Comparison of ENCODE assay signal across 19 cellular contexts in the genomic region with DNA sequence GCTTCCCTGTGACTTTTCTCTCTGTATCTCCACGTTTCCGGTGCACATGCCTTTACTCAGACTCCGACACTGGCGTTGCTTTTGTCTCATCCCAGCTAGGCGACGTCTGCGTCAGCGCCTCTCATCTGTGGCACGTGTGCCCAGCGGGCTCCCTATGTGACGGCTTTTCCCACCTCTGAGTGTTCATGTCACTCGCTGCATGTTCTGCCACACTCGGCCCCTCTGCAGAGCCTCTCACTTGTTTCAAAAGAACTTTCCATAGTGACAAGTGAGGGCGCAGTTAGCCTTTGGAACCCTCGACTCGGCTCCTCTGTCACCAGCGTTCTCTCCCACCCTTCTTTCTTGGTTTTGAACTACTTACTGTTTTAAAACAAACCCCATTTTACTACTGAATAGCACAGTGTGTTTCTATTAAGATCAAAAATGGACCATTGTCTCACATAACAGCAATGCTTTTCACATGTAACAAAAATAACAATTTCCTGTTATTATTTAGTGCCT.
DNase-seq lines count a peak whose midpoint lies in the region; ATAC-seq, FAIRE-seq and TF ChIP-seq lines count a peak whose summit lies in the region.
"Had no signal": no experiment of that assay in that cellular context is flagged by ENCODE, and none has a peak within 500 bp of the region (broad histone marks: within the 10 kb centered on the region; RNA-seq: fewer than 3 reads in every experiment).

No MANE protein-coding gene starts in this region.

- H3K4me1 Mint-ChIP-seq in HFFc6 (ENCODE audit: low read depth) (peaks cover 10% of the 10 kb centered on the region), CD14-positive monocyte (no peaks in the 10 kb centered on the region)
- peaks cover 6% of the 10 kb centered on the region for H3K4me1 Mint-ChIP-seq in activated T-helper 2 cell treated with anti-CD3 and anti-CD28 coated beads, Interferon-gamma antibody, Interleukin-2, Interleukin-4, amounts not matched to agents 10 μg/mL and 5 μg/mL and 100 μg/mL, durations not matched to agents 14 hours and 24 hours and 36 hours (ENCODE audit: low read depth)

- ATAC-seq in HG03196 (IDR thresholded peaks at IDR 0.05; ENCODE audit: unreplicated experiment): no peak
- ATAC-seq: lower lobe of right lung had no signal

- H3K9ac ChIP-seq in kidney (ENCODE audit: low read length in 2 of 2): no peak overlapping the region

- H3K27ac ChIP-seq in kidney (ENCODE audit: low read depth in 2 of 2, low read length in 2 of 2): no peak overlapping the region
- H3K27ac ChIP-seq in sigmoid colon: no peak overlapping the region
- H3K27ac ChIP-seq: lower lobe of right lung had no signal

- TF ChIP-seq EP300 in sigmoid colon (IDR thresholded peaks at IDR 0.05): no peak

- no peak for DNase-seq in HFFc6
- no peak for DNase-seq in activated T-helper 2 cell treated with anti-CD3 and anti-CD28 coated beads, Interferon-gamma antibody, Interleukin-2, Interleukin-4, amounts not matched to agents 10 μg/mL and 5 μg/mL and 100 μg/mL, durations not matched to agents 14 hours and 24 hours and 36 hours (ENCODE audit: low spot score)
- peak; percentile 57 for DNase-seq in kidney
- DNase-seq in sigmoid colon: peak; percentile 55
- DNase-seq in CD14-positive monocyte (ENCODE audit: low spot score): no peak
- no peak for DNase-seq in cerebellar cortex (ENCODE audit: low spot score)
- no peak for DNase-seq in LoVo (ENCODE audit: low spot score)
- DNase-seq: activated CD4-positive, alpha-beta T cell treated with anti-CD3 and anti-CD28 coated beads, Interleukin-2, amount 10 ng/mL, durations not matched to agents 7 days and 5 days; BE2C; lower lobe of right lung; NCI-H187 treated with DMSO at 0.1 percent for 48 hours; NCI-H446 treated with DMSO at 0.1 percent for 48 hours; SIG-M5; stimulated activated CD4-positive, alpha-beta T cell treated with anti-CD3 and anti-CD28 coated beads, Interleukin-4, amount 100 ng/mL, for 24 hours; stimulated activated CD8-positive, alpha-beta memory T cell treated with anti-CD3 and anti-CD28 coated beads, Interleukin-4, amount 100 ng/mL, for 48 hours; T1000; transverse colon had no signal

- peak overlapping the region; percentile 6 for H3K27ac Mint-ChIP-seq in HFFc6
- peak overlapping the region; percentile 1 for H3K27ac Mint-ChIP-seq in activated T-helper 2 cell treated with anti-CD3 and anti-CD28 coated beads, Interferon-gamma antibody, Interleukin-2, Interleukin-4, amounts not matched to agents 10 μg/mL and 5 μg/mL and 100 μg/mL, durations not matched to agents 14 hours and 24 hours and 36 hours
- H3K27ac Mint-ChIP-seq in CD14-positive monocyte: peak overlapping the region in 1 of 7 donors; percentile 10
- H3K27ac Mint-ChIP-seq: activated CD4-positive, alpha-beta T cell treated with anti-CD3 and anti-CD28 coated beads, Interleukin-2, amount 10 ng/mL, durations not matched to agents 7 days and 5 days had no signal

- H3K4me3 ChIP-seq in kidney (ENCODE audit: low read length in 2 of 2): no peak overlapping the region
- no peak overlapping the region for H3K4me3 ChIP-seq in sigmoid colon
- H3K4me3 ChIP-seq: lower lobe of right lung, transverse colon had no signal

- TF ChIP-seq POLR2A in sigmoid colon (IDR thresholded peaks at IDR 0.05): no peak

- H3K4me1 ChIP-seq in kidney (ENCODE audit: control insufficient read depth in 1 of 2, insufficient read depth in 1 of 2, low read depth in 1 of 2, low read length in 2 of 2): peaks cover 0 to 7% of the 10 kb centered on the region in 2 donors
- no peaks in the 10 kb centered on the region for H3K4me1 ChIP-seq in sigmoid colon
- H3K4me1 ChIP-seq: BE2C, lower lobe of right lung, transverse colon had no signal

- 92 to 94% methylated on average over 17 of the region's 17 CpGs for WGBS in sigmoid colon, 2 donors

- H3K27me3 Mint-ChIP-seq in HFFc6 (ENCODE audit: insufficient read depth) (peaks cover under 1% of the 10 kb centered on the region; the same call in 1 of the 2 replicates), CD14-positive monocyte (ENCODE audit: low read depth in 3 of 3) (peaks cover 0 to 3% (median 0%) of the 10 kb centered on the region in 3 donors)
- no peaks in the 10 kb centered on the region for H3K27me3 Mint-ChIP-seq in activated T-helper 2 cell treated with anti-CD3 and anti-CD28 coated beads, Interferon-gamma antibody, Interleukin-2, Interleukin-4, amounts not matched to agents 10 μg/mL and 5 μg/mL and 100 μg/mL, durations not matched to agents 14 hours and 24 hours and 36 hours (ENCODE audit: low read depth)
- H3K27me3 Mint-ChIP-seq: activated CD4-positive, alpha-beta T cell treated with anti-CD3 and anti-CD28 coated beads, Interleukin-2, amount 10 ng/mL, durations not matched to agents 7 days and 5 days had no signal

- H3K9me3 Mint-ChIP-seq in HFFc6 (no peaks in the 10 kb centered on the region), CD14-positive monocyte (peaks cover 0 to 2% (median 0%) of the 10 kb centered on the region in 7 donors)
- H3K9me3 Mint-ChIP-seq in activated T-helper 2 cell treated with anti-CD3 and anti-CD28 coated beads, Interferon-gamma antibody, Interleukin-2, Interleukin-4, amounts not matched to agents 10 μg/mL and 5 μg/mL and 100 μg/mL, durations not matched to agents 14 hours and 24 hours and 36 hours: no peaks in the 10 kb centered on the region
- H3K9me3 Mint-ChIP-seq: activated CD4-positive, alpha-beta T cell treated with anti-CD3 and anti-CD28 coated beads, Interleukin-2, amount 10 ng/mL, durations not matched to agents 7 days and 5 days had no signal

- no peaks in the 10 kb centered on the region for H3K9me3 ChIP-seq in kidney (ENCODE audit: control insufficient read depth in 1 of 2, low read length in 2 of 2)
- H3K9me3 ChIP-seq in sigmoid colon: no peaks in the 10 kb centered on the region
- H3K9me3 ChIP-seq: BE2C, lower lobe of right lung, transverse colon had no signal

- no peak for FAIRE-seq in kidney (lab: Jason Lieb, UNC)
- FAIRE-seq: colon had no signal

- intact Hi-C loops in activated T-helper 2 cell treated with anti-CD3 and anti-CD28 coated beads, Interferon-gamma antibody, Interleukin-2, Interleukin-4, amounts not matched to agents 10 μg/mL and 5 μg/mL and 100 μg/mL, durations not matched to agents 14 hours and 24 hours and 36 hours (cut with micrococcal nuclease): no loop called here
- intact Hi-C loops in kidney (cut with DNase I) (no loop called here), sigmoid colon (cut with DNase I) (no loop called here), CD14-positive monocyte (cut with micrococcal nuclease) (no loop called here)

- TF ChIP-seq CTCF in HFFc6 (IDR thresholded peaks at IDR 0.05) (no peak), kidney (IDR thresholded peaks at IDR 0.05; ENCODE audit: borderline replicate concordance, extremely low read depth, insufficient read depth) (no peak), sigmoid colon (IDR thresholded peaks at IDR 0.05) (no peak), CD14-positive monocyte (IDR thresholded peaks at IDR 0.05) (no peak)

- H3K36me3 Mint-ChIP-seq in HFFc6 (ENCODE audit: low read depth): peaks cover 37% of the 10 kb centered on the region
- peaks cover 65% of the 10 kb centered on the region for H3K36me3 Mint-ChIP-seq in activated T-helper 2 cell treated with anti-CD3 and anti-CD28 coated beads, Interferon-gamma antibody, Interleukin-2, Interleukin-4, amounts not matched to agents 10 μg/mL and 5 μg/mL and 100 μg/mL, durations not matched to agents 14 hours and 24 hours and 36 hours (ENCODE audit: low read depth)
- peaks cover 77 to 92% of the 10 kb centered on the region in 2 donors for H3K36me3 Mint-ChIP-seq in CD14-positive monocyte

- no peaks in the 10 kb centered on the region for H3K27me3 ChIP-seq in sigmoid colon
- H3K27me3 ChIP-seq: BE2C, transverse colon had no signal

- H3K36me3 ChIP-seq in kidney (ENCODE audit: control insufficient read depth in 1 of 2, insufficient read depth in 2 of 2, low read length in 2 of 2) (peaks cover 5 to 8% of the 10 kb centered on the region in 2 donors), sigmoid colon (peaks cover under 1 to 76% (median 25%) of the 10 kb centered on the region in 4 donors)

- H3K4me3 Mint-ChIP-seq in HFFc6 (no peak overlapping the region), CD14-positive monocyte (no peak overlapping the region)
- no peak overlapping the region for H3K4me3 Mint-ChIP-seq in activated T-helper 2 cell treated with anti-CD3 and anti-CD28 coated beads, Interferon-gamma antibody, Interleukin-2, Interleukin-4, amounts not matched to agents 10 μg/mL and 5 μg/mL and 100 μg/mL, durations not matched to agents 14 hours and 24 hours and 36 hours (ENCODE audit: low read depth)
- H3K4me3 Mint-ChIP-seq: activated CD4-positive, alpha-beta T cell treated with anti-CD3 and anti-CD28 coated beads, Interleukin-2, amount 10 ng/mL, durations not matched to agents 7 days and 5 days had no signal

Comparison
In these comparisons a context has a peak if more than half of its experiments do, and no peak if none do; other contexts are left out.
1. DNase-seq: peak in kidney (single experiment) and sigmoid colon (single experiment); none in HFFc6 (single experiment), activated T-helper 2 cell treated with anti-CD3 and anti-CD28 coated beads, Interferon-gamma antibody, Interleukin-2, Interleukin-4, amounts not matched to agents 10 μg/mL and 5 μg/mL and 100 μg/mL, durations not matched to agents 14 hours and 24 hours and 36 hours (single experiment), CD14-positive monocyte (single experiment), cerebellar cortex (single experiment) and LoVo (single experiment).